In the genomic region with DNA sequence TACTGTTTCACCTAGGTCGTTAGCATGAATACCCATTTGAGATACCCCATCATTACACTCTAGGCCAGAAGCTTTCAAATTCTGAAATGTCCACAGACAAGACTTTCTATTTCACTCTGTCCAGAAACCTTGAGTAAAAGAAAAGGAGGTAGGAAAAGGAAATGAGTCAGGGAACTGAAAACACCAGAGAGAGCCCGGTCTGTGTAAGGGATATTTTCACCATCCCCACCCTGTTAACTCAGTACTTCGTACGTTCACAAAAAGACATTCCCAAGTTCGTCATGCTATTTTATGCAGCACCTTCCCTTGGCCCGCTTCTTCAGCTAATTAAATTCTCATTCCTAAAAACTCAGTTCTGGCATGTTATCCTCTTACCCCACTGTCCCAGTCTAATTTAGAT, we compare ENCODE assay signal across 20 cellular contexts.
DNase-seq lines count a peak whose midpoint lies in the region; ATAC-seq and TF ChIP-seq lines count a peak whose summit lies in the region.
"Had no signal": no experiment of that assay in that cellular context is flagged by ENCODE, and none has a peak within 500 bp of the region (broad histone marks: within the 10 kb centered on the region; RNA-seq: fewer than 3 reads in every experiment).

No MANE protein-coding gene starts in this region.

- H4K91ac ChIP-seq in mesenchymal stem cell (ENCODE audit: low read length) = no peak overlapping the region

- H3K4ac ChIP-seq in mesenchymal stem cell (ENCODE audit: low read depth in 1 of 2, low read length in 2 of 2) = no peak overlapping the region

- H3K9ac ChIP-seq in OCI-LY3 (ENCODE audit: low read length) (no peak overlapping the region), mesenchymal stem cell (ENCODE audit: low read length) (no peak overlapping the region)

- H2AFZ ChIP-seq in OCI-LY3 (ENCODE audit: low read depth, low read length) (no peak overlapping the region), mesenchymal stem cell (ENCODE audit: low read depth, low read length) (peak overlapping the region; percentile 27)
- H2AFZ ChIP-seq: hepatocyte had no signal

- H2BK5ac ChIP-seq in mesenchymal stem cell (ENCODE audit: low read depth, low read length, poor library complexity, severe bottlenecking) = no peak overlapping the region

- no peak overlapping the region for H3K18ac ChIP-seq in mesenchymal stem cell (ENCODE audit: low read depth in 1 of 2, low read length in 2 of 2)

- no peak overlapping the region for H2AK5ac ChIP-seq in mesenchymal stem cell (ENCODE audit: low read length, severe bottlenecking)

- intact Hi-C loops in dorsolateral prefrontal cortex (cut with DNase I) = no loop called here
- intact Hi-C loops in head of caudate nucleus (cut with DNase I) = no loop called here

- TF ChIP-seq CTCF in OCI-LY3 (IDR thresholded peaks at IDR 0.05; ENCODE audit: low read depth, low read length) (no peak), dorsolateral prefrontal cortex (IDR thresholded peaks at IDR 0.05 in 54 of 56, conservative IDR thresholded peaks at IDR 0.05 in 2 of 56; ENCODE audit: low read depth in 1 of 56, partially characterized antibody in 56 of 56) (no peak), GM10248 (IDR thresholded peaks at IDR 0.05; ENCODE audit: control extremely low read depth, extremely low read depth, low read depth, missing control alignments) (no peak)

- H3K9me3 ChIP-seq in OCI-LY3 (ENCODE audit: insufficient read depth, low read length) (no peaks in the 10 kb centered on the region), mesenchymal stem cell (ENCODE audit: control insufficient read depth, low read length) (no peaks in the 10 kb centered on the region)
- H3K9me3 ChIP-seq: esophagus squamous epithelium, MG63 had no signal

- CTCF ChIA-PET in GM10248 (lab: Yijun Ruan, JAX) = no interaction called here

- H3K27me3 ChIP-seq in OCI-LY3 (ENCODE audit: low read depth, low read length) (peaks cover 6% of the 10 kb centered on the region; the same call in 1 of the 2 replicates), dorsolateral prefrontal cortex (no peaks in the 10 kb centered on the region), mesenchymal stem cell (ENCODE audit: control insufficient read depth in 1 of 2, insufficient read depth in 1 of 2, low read length in 2 of 2) (no peaks in the 10 kb centered on the region)
- H3K27me3 ChIP-seq: esophagus squamous epithelium, hepatocyte had no signal

- H3K14ac ChIP-seq in mesenchymal stem cell (ENCODE audit: low read length in 2 of 2) = no peak overlapping the region

- no peak overlapping the region for H2BK120ac ChIP-seq in mesenchymal stem cell (ENCODE audit: low read depth, low read length)

- H3K27ac ChIP-seq in OCI-LY3 (ENCODE audit: low read length) = no peak overlapping the region
- H3K27ac ChIP-seq in dorsolateral prefrontal cortex = peak overlapping the region in 54 of 59 donors; percentile 9 to 95 (median 64)
- no peak overlapping the region for H3K27ac ChIP-seq in mesenchymal stem cell (ENCODE audit: low read length, poor library complexity, severe bottlenecking)
- H3K27ac ChIP-seq: esophagus squamous epithelium, hepatocyte had no signal

- no peak overlapping the region for H4K8ac ChIP-seq in mesenchymal stem cell (ENCODE audit: low read length)

- no peaks in the 10 kb centered on the region for H4K20me1 ChIP-seq in OCI-LY3 (ENCODE audit: insufficient read depth, low read length)

- peaks cover 4% of the 10 kb centered on the region; the same call in 1 of the 2 replicates for H3K4me1 ChIP-seq in OCI-LY3 (ENCODE audit: low read length)
- peaks cover 1% of the 10 kb centered on the region for H3K4me1 ChIP-seq in mesenchymal stem cell (ENCODE audit: control insufficient read depth, insufficient read depth, low read depth, low read length)

- H3K36me3 ChIP-seq in OCI-LY3 (replicated peaks; ENCODE audit: low read depth, low read length) = no peaks in the 10 kb centered on the region
- no peaks in the 10 kb centered on the region for H3K36me3 ChIP-seq in mesenchymal stem cell (ENCODE audit: control insufficient read depth in 1 of 2, insufficient read depth in 2 of 2, low read depth in 1 of 2, low read length in 2 of 2)
- H3K36me3 ChIP-seq: esophagus squamous epithelium, MG63 had no signal

- H3K4me2 ChIP-seq in OCI-LY3 (ENCODE audit: low read length) = peak overlapping the region; percentile 5; the same call in 1 of the 2 replicates
- no peak overlapping the region for H3K4me2 ChIP-seq in mesenchymal stem cell (ENCODE audit: low read length, poor library complexity, severe bottlenecking)
- H3K4me2 ChIP-seq: hepatocyte had no signal

- no peak overlapping the region for H3K23ac ChIP-seq in mesenchymal stem cell (ENCODE audit: low read length in 2 of 2)

- 63% methylated on average over 6 of the region's 6 CpGs for WGBS in mesenchymal stem cell

- H3K4me3 ChIP-seq in OCI-LY3 (ENCODE audit: low read length) (no peak overlapping the region), dorsolateral prefrontal cortex (peak overlapping the region in 17 of 59 donors; percentile 1 to 36 (median 20)), mesenchymal stem cell (ENCODE audit: insufficient read depth in 1 of 2, low read depth in 1 of 2, low read length in 2 of 2) (no peak overlapping the region)
- H3K4me3 ChIP-seq: esophagus squamous epithelium, hepatocyte, MG63 had no signal

- ATAC-seq in GM21447 (IDR thresholded peaks at IDR 0.05; ENCODE audit: unreplicated experiment) = no peak
- ATAC-seq: activated CD4-positive, CD25-positive, alpha-beta regulatory T cell treated with anti-CD3 and anti-CD28 coated beads, Interleukin-2, amount 50 U/mL, for 24 hours; right cardiac atrium had no signal

- H2BK15ac ChIP-seq in mesenchymal stem cell (ENCODE audit: low read depth, poor library complexity, severe bottlenecking) = no peak overlapping the region

- POLR2A ChIA-PET in GM10248 (lab: Yijun Ruan, JAX) = no interaction called here

- H2BK12ac ChIP-seq in mesenchymal stem cell (ENCODE audit: low read length in 2 of 2) = no peak overlapping the region

- H3K79me2 ChIP-seq in OCI-LY3 (ENCODE audit: low read length) = no peaks in the 10 kb centered on the region
- H3K79me2 ChIP-seq: hepatocyte had no signal

- peak; percentile 3 for DNase-seq in GDM1 (lab: John Stamatoyannopoulos, UW)
- DNase-seq in dorsolateral prefrontal cortex = no peak
- no peak for DNase-seq in mesenchymal stem cell
- no peak for DNase-seq in NCI-H1417 treated with DMSO at 0.1 percent for 48 hours (lab: John Stamatoyannopoulos, UW)
- no peak for DNase-seq in GM10248 (ENCODE audit: extremely low spot score)
- DNase-seq in head of caudate nucleus = no peak
- DNase-seq: aorta; CD4-positive, CD25-positive, alpha-beta regulatory T cell; DMS53; esophagus squamous epithelium; HFFc6; MG63; midbrain; NCI-H1930; NCI-H510A treated with DMSO at 0.1 percent for 48 hours; right cardiac atrium had no signal

- H3K79me1 ChIP-seq in mesenchymal stem cell (replicated peaks; ENCODE audit: low read length, poor library complexity, severe bottlenecking) = no peaks in the 10 kb centered on the region

Comparison
In these comparisons a context has a peak if more than half of its experiments do, and no peak if none do; other contexts are left out.
1. H3K27ac ChIP-seq: peak in dorsolateral prefrontal cortex (54 of 59); none in OCI-LY3 (single experiment) and mesenchymal stem cell (single experiment).